11 cellular contexts compared by ENCODE assay signal in the genomic region with DNA sequence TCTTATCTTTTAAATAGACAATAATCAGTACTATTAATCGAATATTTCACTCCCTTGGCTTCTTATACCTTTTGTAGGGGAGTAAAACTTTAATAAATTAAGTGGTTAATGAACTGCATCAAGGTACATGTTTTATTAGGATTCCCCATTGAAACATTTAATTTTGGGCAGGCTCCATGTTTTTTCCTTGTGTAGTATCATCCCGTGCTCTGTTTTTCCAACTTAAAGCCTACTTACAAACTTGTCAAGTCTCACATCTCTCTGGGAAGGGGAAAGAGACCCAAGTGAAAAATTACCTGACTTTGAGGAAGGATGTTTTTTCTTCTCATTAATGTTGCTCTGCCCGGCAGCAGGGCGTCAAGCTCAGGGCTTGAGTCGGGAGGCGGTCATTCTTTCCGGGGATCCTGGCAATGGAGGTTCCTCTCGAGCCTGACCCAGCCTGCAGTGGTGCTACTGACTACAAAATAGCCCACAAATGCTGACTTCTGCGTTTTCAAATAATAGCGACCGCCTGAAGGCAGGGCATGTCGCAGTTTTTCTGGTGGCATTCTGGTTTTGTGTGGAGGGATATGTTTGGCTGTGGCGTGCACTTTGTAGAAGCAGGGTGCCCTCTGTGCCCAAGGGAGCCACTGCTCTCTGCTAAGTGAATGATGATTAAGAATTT. TPM values are rescaled to one million over a fixed set of nuclear protein-coding genes. Genes with fewer than 3 reads are reported as not detected.
DNase-seq lines count a peak whose midpoint lies in the region; ATAC-seq and TF ChIP-seq lines count a peak whose summit lies in the region.
"Had no signal": no experiment of that assay in that cellular context is flagged by ENCODE, and none has a peak within 500 bp of the region (broad histone marks: within the 10 kb centered on the region; RNA-seq: fewer than 3 reads in every experiment).

No MANE protein-coding gene starts in this region.

- peaks cover 20% of the 10 kb centered on the region for H3K79me2 ChIP-seq in neural progenitor cell (ENCODE audit: low read depth)

- H3K27ac Mint-ChIP-seq in neural progenitor cell, result no peak overlapping the region
- H3K27ac Mint-ChIP-seq: activated CD4-positive, alpha-beta T cell treated with anti-CD3 and anti-CD28 coated beads, Interleukin-2, amount 10 ng/mL, durations not matched to agents 7 days and 5 days had no signal

- ATAC-seq in GM21526 (IDR thresholded peaks at IDR 0.05; ENCODE audit: low FRiP score, unreplicated experiment), result no peak

- H4K20me1 ChIP-seq in neural progenitor cell (ENCODE audit: low read depth), result peaks cover 55% of the 10 kb centered on the region

- no peaks in the 10 kb centered on the region for H3K9me3 Mint-ChIP-seq in neural progenitor cell
- H3K9me3 Mint-ChIP-seq: activated CD4-positive, alpha-beta T cell treated with anti-CD3 and anti-CD28 coated beads, Interleukin-2, amount 10 ng/mL, durations not matched to agents 7 days and 5 days had no signal

- peaks cover 34% of the 10 kb centered on the region for H3K4me1 Mint-ChIP-seq in neural progenitor cell

- peak overlapping the region; percentile 51 for H3K4me3 ChIP-seq in neural progenitor cell

- no peak overlapping the region for H3K9ac ChIP-seq in neural progenitor cell

- H3K27me3 ChIP-seq in neural progenitor cell, result peaks cover 46% of the 10 kb centered on the region

- no peaks in the 10 kb centered on the region for H3K9me3 ChIP-seq in neural progenitor cell (ENCODE audit: low read depth)
- H3K9me3 ChIP-seq: upper lobe of left lung had no signal

- H2AFZ ChIP-seq in neural progenitor cell (replicated peaks), result no peak overlapping the region

- H3K27ac ChIP-seq in epithelial cell of prostate, result peak overlapping the region; percentile 97
- H3K27ac ChIP-seq in neural progenitor cell, result no peak overlapping the region
- H3K27ac ChIP-seq in caudate nucleus (ENCODE audit: low read depth, low read length), result no peak overlapping the region
- H3K27ac ChIP-seq: upper lobe of left lung had no signal

- H3K36me3 ChIP-seq in neural progenitor cell, result no peaks in the 10 kb centered on the region
- H3K36me3 ChIP-seq: upper lobe of left lung had no signal

- peak overlapping the region; percentile 89 for H3K4me2 ChIP-seq in neural progenitor cell

- H3K4me1 ChIP-seq in neural progenitor cell, result peaks cover 46% of the 10 kb centered on the region

- H3K36me3 Mint-ChIP-seq in neural progenitor cell, result no peaks in the 10 kb centered on the region

- peaks cover 24% of the 10 kb centered on the region for H3K27me3 Mint-ChIP-seq in neural progenitor cell (ENCODE audit: insufficient read depth, low read depth)

- DNase-seq in COLO668 (lab: John Stamatoyannopoulos, UW; ENCODE audit: unreplicated experiment) (peak; percentile 13), NCI-H526 treated with DMSO at 0.1 percent for 48 hours (lab: John Stamatoyannopoulos, UW) (peak; percentile 35), epithelial cell of prostate (ENCODE audit: low read depth, low spot score) (no peak), neural progenitor cell (ENCODE audit: low spot score) (peak; percentile 59), pons (ENCODE audit: low spot score) (no peak), activated gamma-delta T cell treated with Interleukin-2 at 50 U/mL for 16 hours (no peak), caudate nucleus (lab: John Stamatoyannopoulos, UW) (no peak)
- DNase-seq: activated CD4-positive, alpha-beta T cell treated with anti-CD3 and anti-CD28 coated beads, Interleukin-2, amount 10 ng/mL, durations not matched to agents 7 days and 5 days; central memory CD4-positive, alpha-beta T cell had no signal

- TF ChIP-seq CTCF in neural progenitor cell (IDR thresholded peaks at IDR 0.05), result no peak

- peak overlapping the region; percentile 80 for H3K4me3 Mint-ChIP-seq in neural progenitor cell
- H3K4me3 Mint-ChIP-seq: activated CD4-positive, alpha-beta T cell treated with anti-CD3 and anti-CD28 coated beads, Interleukin-2, amount 10 ng/mL, durations not matched to agents 7 days and 5 days had no signal

- H3F3A ChIP-seq in neural progenitor cell (ENCODE audit: low read depth), result peaks cover 60% of the 10 kb centered on the region

RNA-seq across cellular contexts. Expression of a gene that starts 2.4 kb away (rescaled TPM):
- total RNA-seq in neural progenitor cell (ENCODE audit: low replicate concordance), result 38.3 and 38.7 TPM in 2 replicates

RNA-seq across cellular contexts. Expression of a gene that starts 46.1 kb away (rescaled TPM):
- total RNA-seq in neural progenitor cell (ENCODE audit: low replicate concordance), result 42.8 and 54.1 TPM in 2 replicates

Comparison
In these comparisons a context has a peak if more than half of its experiments do, and no peak if none do; other contexts are left out.
1. DNase-seq: peak in COLO668 (single experiment), NCI-H526 treated with DMSO at 0.1 percent for 48 hours (single experiment) and neural progenitor cell (single experiment); none in epithelial cell of prostate (single experiment), pons (single experiment), activated gamma-delta T cell treated with Interleukin-2 at 50 U/mL for 16 hours (single experiment) and caudate nucleus (0 of 61).